28 cellular contexts compared by ENCODE assay signal in the genomic region with DNA sequence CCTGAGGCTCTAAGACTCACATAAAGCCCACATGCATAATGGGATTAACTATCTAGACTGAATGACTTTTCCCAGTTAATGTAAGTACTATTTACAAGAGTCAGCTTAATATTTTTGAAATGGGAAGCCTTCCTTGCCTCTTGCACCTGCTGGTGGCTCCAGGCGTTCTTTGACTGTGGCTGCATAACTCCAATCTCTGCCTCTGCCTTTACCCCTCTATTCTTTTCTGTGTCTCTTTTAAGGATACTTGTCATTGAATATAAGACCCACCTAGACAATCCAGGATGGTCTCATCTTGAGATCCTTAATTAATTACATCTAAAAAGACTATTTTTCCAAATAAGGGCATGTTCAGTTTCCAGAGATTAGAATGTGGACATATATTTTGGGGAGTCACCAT.
"Had no signal": no experiment of that assay in that cellular context is flagged by ENCODE, and none has a peak within 500 bp of the region (broad histone marks: within the 10 kb centered on the region; RNA-seq: fewer than 3 reads in every experiment).

No MANE protein-coding gene starts in this region.

- H3K36me3 ChIP-seq: esophagus muscularis mucosa, esophagus squamous epithelium, gastrocnemius medialis, gastroesophageal sphincter, heart left ventricle, heart right ventricle had no signal

- H3K4me3 ChIP-seq: coronary artery, dorsolateral prefrontal cortex, esophagus muscularis mucosa, esophagus squamous epithelium, gastrocnemius medialis, gastroesophageal sphincter, heart left ventricle, heart right ventricle, hepatocyte had no signal

- H2AFZ ChIP-seq: hepatocyte had no signal

- H3K4me1 Mint-ChIP-seq: endodermal cell had no signal

- H3K27ac ChIP-seq: coronary artery, dorsolateral prefrontal cortex, epithelial cell of prostate, esophagus muscularis mucosa, esophagus squamous epithelium, foreskin keratinocyte, gastrocnemius medialis, gastroesophageal sphincter, heart left ventricle, heart right ventricle, hepatocyte had no signal

- H3K9me3 Mint-ChIP-seq: dendritic cell treated with granulocyte-macrophage colony-stimulating factor and Interleukin-4, amounts not matched to agents 40 ng/mL and 50 ng/mL, for 4 days; effector memory CD8-positive, alpha-beta T cell; endodermal cell had no signal

- H3K27me3 Mint-ChIP-seq: dendritic cell treated with granulocyte-macrophage colony-stimulating factor and Interleukin-4, amounts not matched to agents 40 ng/mL and 50 ng/mL, for 4 days had no signal

- FAIRE-seq: endometrium, endothelial cell of umbilical vein, frontal cortex had no signal

- H3K27ac Mint-ChIP-seq: dendritic cell treated with granulocyte-macrophage colony-stimulating factor and Interleukin-4, amounts not matched to agents 40 ng/mL and 50 ng/mL, for 4 days; effector memory CD8-positive, alpha-beta T cell; endodermal cell had no signal

- H3K79me2 ChIP-seq: hepatocyte had no signal

- H3K4me2 ChIP-seq: hepatocyte had no signal

- H3K4me1 ChIP-seq: esophagus muscularis mucosa, gastrocnemius medialis, gastroesophageal sphincter, heart left ventricle, heart right ventricle had no signal

- H3K9me3 ChIP-seq: esophagus muscularis mucosa, esophagus squamous epithelium, gastrocnemius medialis, gastroesophageal sphincter, heart left ventricle had no signal

- DNase-seq: cortex of kidney; dermis blood vessel endothelial cell; dorsolateral prefrontal cortex; effector CD4-positive, alpha-beta T cell; effector CD8-positive, alpha-beta T cell; effector memory CD4-positive, alpha-beta T cell; effector memory CD8-positive, alpha-beta T cell; endodermal cell; erythroblast; esophagus squamous epithelium; foreskin fibroblast; foreskin keratinocyte; foreskin melanocyte; gastrocnemius medialis; glutamatergic neuron; head of caudate nucleus; heart left ventricle; heart right ventricle; hippocampal formation had no signal

- H3K4me3 Mint-ChIP-seq: dendritic cell treated with granulocyte-macrophage colony-stimulating factor and Interleukin-4, amounts not matched to agents 40 ng/mL and 50 ng/mL, for 4 days; effector memory CD8-positive, alpha-beta T cell; endodermal cell had no signal

- H3K27me3 ChIP-seq: dorsolateral prefrontal cortex, esophagus muscularis mucosa, esophagus squamous epithelium, foreskin keratinocyte, gastrocnemius medialis, gastroesophageal sphincter, hepatocyte had no signal
